Comparison of ENCODE assay signal across 8 cellular contexts in genomic region chr11:57424802-57425564, GRCh38. TPM values are rescaled to one million over a fixed set of nuclear protein-coding genes. Genes with fewer than 3 reads are reported as not detected.
DNase-seq lines count a peak whose midpoint lies in the region; ATAC-seq lines count a peak whose summit lies in the region.

No MANE protein-coding gene starts in this region.

- H3K4me1 ChIP-seq in BLaER1 treated with 17β-estradiol and CSF1 and Interleukin-3, amounts not matched to agents 10 nM and 100 nM = peaks cover 54 to 81% (median 70%) of the 10 kb centered on the region in 10 experiments
- H3K4me1 ChIP-seq in right cardiac atrium (ENCODE audit: control insufficient read depth, insufficient read depth, low read length) = peaks cover 35% of the 10 kb centered on the region

- H3K36me3 ChIP-seq in BLaER1 treated with 17β-estradiol and CSF1 and Interleukin-3, amounts not matched to agents 10 nM and 100 nM = peaks cover 47 to 59% (median 56%) of the 10 kb centered on the region in 11 experiments

- H3K27ac ChIP-seq in BLaER1 treated with 17β-estradiol and CSF1 and Interleukin-3, amounts not matched to agents 10 nM and 100 nM = peak overlapping the region; percentile 88 to 98 (median 97)
- peak overlapping the region; percentile 97 for H3K27ac ChIP-seq in right cardiac atrium (ENCODE audit: low read length)

- peak overlapping the region; percentile 88 to 98 (median 96) for H3K9ac ChIP-seq in BLaER1 treated with 17β-estradiol and CSF1 and Interleukin-3, amounts not matched to agents 10 nM and 100 nM

- peak overlapping the region; percentile 69 to 90 (median 82) for H3K4me3 ChIP-seq in BLaER1 treated with 17β-estradiol and CSF1 and Interleukin-3, amounts not matched to agents 10 nM and 100 nM
- H3K4me3 ChIP-seq in right cardiac atrium (ENCODE audit: low read length) = no peak overlapping the region

- no peaks in the 10 kb centered on the region for H3K27me3 ChIP-seq in BLaER1 treated with 17β-estradiol and CSF1 and Interleukin-3, amounts not matched to agents 10 nM and 100 nM
- H3K27me3 ChIP-seq in right cardiac atrium (ENCODE audit: control insufficient read depth, insufficient read depth) = no peaks in the 10 kb centered on the region

- H3K4me2 ChIP-seq in BLaER1 treated with 17β-estradiol and CSF1 and Interleukin-3, amounts not matched to agents 10 nM and 100 nM = peak overlapping the region; percentile 89 to 99 (median 98)

- ATAC-seq in HG03378 (IDR thresholded peaks at IDR 0.05; ENCODE audit: unreplicated experiment) (peak; percentile 96), right cardiac atrium (peak; percentile 63 to 88)
- peak; percentile 95 for ATAC-seq in activated naive CD4-positive, alpha-beta T cell treated with anti-CD3 and anti-CD28 coated beads, Interleukin-2, amount 50 U/mL, for 72 hours

- H3K9me3 ChIP-seq in BLaER1 treated with 17β-estradiol and CSF1 and Interleukin-3, amounts not matched to agents 10 nM and 100 nM (replicated peaks in 1 of 11) = no peaks in the 10 kb centered on the region
- H3K9me3 ChIP-seq in right cardiac atrium (ENCODE audit: control insufficient read depth, low read length) = no peaks in the 10 kb centered on the region

- peaks cover 6 to 47% (median 46%) of the 10 kb centered on the region in 11 experiments; a peak in 20 of 22 replicates for H4K20me1 ChIP-seq in BLaER1 treated with 17β-estradiol and CSF1 and Interleukin-3, amounts not matched to agents 10 nM and 100 nM

- DNase-seq in GM19238 (ENCODE audit: insufficient read length, low spot score) = peak; percentile 75
- DNase-seq in SKM-1 (lab: John Stamatoyannopoulos, UW; ENCODE audit: unreplicated experiment) = peak; percentile 99
- peak; percentile 80 to 95 for DNase-seq in activated naive CD4-positive, alpha-beta T cell treated with anti-CD3 and anti-CD28 coated beads, Interleukin-2, amount 50 U/mL, for 72 hours (ENCODE audit: low spot score in 2 of 2)
- DNase-seq in right cardiac atrium = peak; percentile 81 to 82 (median 82)
- DNase-seq in stimulated activated CD4-positive, alpha-beta T cell treated with anti-CD3 and anti-CD28 coated beads, Interleukin-12 subunit alpha, Interleukin-12 subunit beta, amount 100 ng/mL, for 24 hours (ENCODE audit: low read depth in 2 of 2) = peak; percentile 80 to 83
- no peak for DNase-seq in DMS53 treated with DMSO at 0.1 percent for 48 hours (lab: John Stamatoyannopoulos, UW; ENCODE audit: unreplicated experiment)

- intact Hi-C loops in right cardiac atrium (cut with DNase I) = no loop called here

- H3K27ac Mint-ChIP-seq in activated naive CD4-positive, alpha-beta T cell treated with anti-CD3 and anti-CD28 coated beads, Interleukin-2, amount 50 U/mL, for 72 hours = peak overlapping the region; percentile 94 to 95

- H3K36me3 Mint-ChIP-seq in activated naive CD4-positive, alpha-beta T cell treated with anti-CD3 and anti-CD28 coated beads, Interleukin-2, amount 50 U/mL, for 72 hours = peaks cover 63 to 67% of the 10 kb centered on the region in 2 donors

- 33% methylated on average over 15 of the region's 15 CpGs for WGBS in right cardiac atrium

- no peaks in the 10 kb centered on the region for H3K9me3 Mint-ChIP-seq in activated naive CD4-positive, alpha-beta T cell treated with anti-CD3 and anti-CD28 coated beads, Interleukin-2, amount 50 U/mL, for 72 hours

RNA-seq across cellular contexts. Expression of gene SLC43A3, which starts 1.9 kb away (rescaled TPM):
- total RNA-seq in activated naive CD4-positive, alpha-beta T cell treated with anti-CD3 and anti-CD28 coated beads, Interleukin-2, amount 50 U/mL, for 72 hours = 100 to 1,000 TPM in 1 of 2 donors, 10 to 100 TPM in 1; 68.9 to 247 TPM
- total RNA-seq in right cardiac atrium = 10 to 100 TPM; 24.1 to 37.0 (median 30.7) TPM
- 20.7 TPM for polyA plus RNA-seq in right cardiac atrium

RNA-seq across cellular contexts. Expression of gene PRG2, which starts 34.5 kb away (rescaled TPM):
- total RNA-seq in activated naive CD4-positive, alpha-beta T cell treated with anti-CD3 and anti-CD28 coated beads, Interleukin-2, amount 50 U/mL, for 72 hours = 1 to 10 TPM in 1 of 2 donors, under 1 TPM in 1; 0.97 to 2.4 TPM
- under 1 TPM in 1 of 4 donors, not detected in 3; 0.23 TPM for total RNA-seq in right cardiac atrium
- polyA plus RNA-seq in right cardiac atrium = 0.16 TPM

RNA-seq across cellular contexts. Expression of gene RTN4RL2, which starts 35.3 kb away (rescaled TPM):
- 1 to 10 TPM in 1 of 2 donors, not detected in 1; 1.4 TPM for total RNA-seq in activated naive CD4-positive, alpha-beta T cell treated with anti-CD3 and anti-CD28 coated beads, Interleukin-2, amount 50 U/mL, for 72 hours
- total RNA-seq in right cardiac atrium = 1 to 10 TPM in 1 of 4 donors, under 1 TPM in 3; 0.65 to 1.4 (median 0.79) TPM
- polyA plus RNA-seq in right cardiac atrium = 0.97 TPM

RNA-seq across cellular contexts. Expression of gene PRG3, which starts 44.0 kb away (rescaled TPM):
- total RNA-seq in activated naive CD4-positive, alpha-beta T cell treated with anti-CD3 and anti-CD28 coated beads, Interleukin-2, amount 50 U/mL, for 72 hours = not detected
- total RNA-seq in right cardiac atrium = not detected
- polyA plus RNA-seq in right cardiac atrium = not detected
